ENCODE assay signal across 2 cellular contexts in genomic region chr5:141640698-141641097, GRCh38.
A peak's percentile ranks its signal among the peaks of the same experiment; 100 is the strongest.
TF ChIP-seq lines count a peak whose summit lies in the region.

No MANE protein-coding gene starts in this region.

TF ChIP-seq in HEK293, 187 proteins besides CTCF, POLR2A, EP300 and RAD21:
- TF ChIP-seq SCRT2 (tag by site-specific recombination; IDR thresholded peaks at IDR 0.05) (0 out of 2 replicates have a peak, but pooled peaks have one; percentile 38), REST (tag by site-specific recombination; IDR thresholded peaks at IDR 0.05) (no peak), ZNF530 (tag by site-specific recombination; IDR thresholded peaks at IDR 0.05; ENCODE audit: low read depth) (no peak)
TF ChIP-seq in HEK293: peak in this region for 1.

TF ChIP-seq in K562, 482 proteins besides CTCF, POLR2A, EP300 and RAD21:
- 0 out of 2 replicates have a peak, but pooled peaks have one; percentile 37 for TF ChIP-seq POLR2G (IDR thresholded peaks at IDR 0.05; ENCODE audit: low read depth, low read length)
- TF ChIP-seq MIER1 (IDR thresholded peaks at IDR 0.05; ENCODE audit: low read depth), result no peak
